Comparison of ENCODE assay signal across 8 cellular contexts in the genomic region with DNA sequence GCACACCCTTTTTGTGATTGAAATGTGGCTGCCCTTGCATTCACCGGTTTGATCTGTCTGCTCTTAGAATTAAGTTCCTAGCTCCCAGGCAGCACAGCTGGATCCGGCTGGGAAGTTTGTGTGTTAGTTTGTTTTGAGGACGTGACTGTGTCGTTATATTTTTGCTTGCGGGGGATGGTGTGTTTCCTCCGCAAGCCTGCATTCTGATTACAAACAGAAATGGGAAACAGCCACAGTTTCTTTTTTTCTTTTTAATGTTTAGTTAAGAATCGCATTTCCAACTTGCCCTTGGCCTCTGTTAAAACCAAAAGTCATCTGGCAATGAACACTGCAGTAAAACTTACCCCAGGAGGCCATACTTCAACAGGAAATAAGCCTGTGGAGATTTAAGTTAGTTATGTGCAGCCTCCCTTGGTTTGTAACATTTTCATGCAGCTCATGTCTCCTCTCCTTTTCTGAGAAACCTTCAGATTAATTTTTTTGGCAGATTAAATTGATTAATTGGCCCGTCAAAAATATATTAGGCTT.
DNase-seq lines count a peak whose midpoint lies in the region; ATAC-seq and TF ChIP-seq lines count a peak whose summit lies in the region.

No MANE protein-coding gene starts in this region.

- DNase-seq in NCI-H510A treated with DMSO at 0.1 percent for 48 hours (lab: John Stamatoyannopoulos, UW), result peak; percentile 38
- no peak for DNase-seq in NCI-H510A (lab: John Stamatoyannopoulos, UW)
- peak; percentile 21 for DNase-seq in LoVo (ENCODE audit: low spot score)
- peak; percentile 9 for DNase-seq in brain microvascular endothelial cell
- DNase-seq in kidney tubule cell (ENCODE audit: low spot score), result peak; percentile 38
- DNase-seq in activated CD4-positive, alpha-beta T cell treated with anti-CD3 and anti-CD28 coated beads, Interleukin-2, amount 50 U/mL, for 1 hour, result no peak

- H3K9ac ChIP-seq in stomach smooth muscle (ENCODE audit: low read length in 2 of 2), result peak overlapping the region; percentile 78 to 79

- in situ Hi-C loops in brain microvascular endothelial cell (cut with HindIII; ENCODE audit: low pct_ligation_motif_present, low sequenced_read_pairs), result no loop called here

- peaks cover 3% of the 10 kb centered on the region for H3K4me1 ChIP-seq in stomach smooth muscle (ENCODE audit: control insufficient read depth, insufficient read depth, low read length)

- H3K9me3 ChIP-seq in stomach smooth muscle (ENCODE audit: control insufficient read depth in 2 of 2, low read length in 2 of 2), result no peaks in the 10 kb centered on the region

- peak overlapping the region; percentile 84 for H3K27ac ChIP-seq in brain microvascular endothelial cell
- no peak overlapping the region for H3K27ac ChIP-seq in stomach smooth muscle (ENCODE audit: low read length)

- H3K4me3 ChIP-seq in brain microvascular endothelial cell (ENCODE audit: low read depth, low read length), result peak overlapping the region; percentile 91
- H3K4me3 ChIP-seq in stomach smooth muscle (ENCODE audit: low read length in 2 of 2), result peak overlapping the region; percentile 86 to 91

- H3K36me3 ChIP-seq in brain microvascular endothelial cell (replicated peaks) (no peaks in the 10 kb centered on the region), stomach smooth muscle (ENCODE audit: control insufficient read depth in 2 of 2, insufficient read depth in 2 of 2, low read length in 2 of 2) (no peaks in the 10 kb centered on the region)

- H3K27me3 ChIP-seq in brain microvascular endothelial cell (replicated peaks), result no peaks in the 10 kb centered on the region
- H3K27me3 ChIP-seq in stomach smooth muscle (ENCODE audit: control insufficient read depth in 1 of 2, insufficient read depth in 2 of 2, low read length in 2 of 2), result no peaks in the 10 kb centered on the region

- TF ChIP-seq CTCF in brain microvascular endothelial cell (IDR thresholded peaks at IDR 0.05; ENCODE audit: low read depth, low read length, missing control alignments), result no peak

- no peak for ATAC-seq in HG02840 (IDR thresholded peaks at IDR 0.05; ENCODE audit: low FRiP score, unreplicated experiment)

Comparison
In these comparisons a context has a peak if more than half of its experiments do, and no peak if none do; other contexts are left out.
1. DNase-seq: peak in NCI-H510A treated with DMSO at 0.1 percent for 48 hours (single experiment), LoVo (single experiment), brain microvascular endothelial cell (single experiment) and kidney tubule cell (single experiment); none in NCI-H510A (single experiment) and activated CD4-positive, alpha-beta T cell treated with anti-CD3 and anti-CD28 coated beads, Interleukin-2, amount 50 U/mL, for 1 hour (single experiment).